ENCODE assay signal across 10 cellular contexts in the genomic region with DNA sequence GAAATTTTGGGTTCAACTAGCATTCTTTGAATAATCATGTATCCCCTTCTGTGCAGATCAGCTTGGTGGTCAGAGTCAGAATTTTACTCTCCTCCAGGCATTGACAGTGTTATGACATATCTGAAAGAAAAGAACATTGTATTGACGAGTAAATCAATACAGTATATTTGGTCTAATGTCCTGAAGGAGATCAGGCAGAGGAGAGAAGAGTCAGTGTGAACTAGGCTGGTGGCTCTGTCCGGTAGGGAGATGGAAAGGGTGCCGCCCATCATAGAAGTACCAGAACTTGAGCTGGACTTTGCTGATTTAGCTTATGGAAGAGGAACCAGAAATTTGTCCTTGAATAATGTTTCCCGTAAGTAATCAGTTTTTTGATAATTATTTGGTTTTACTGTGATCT. TPM values are rescaled to one million over a fixed set of nuclear protein-coding genes. Genes with fewer than 3 reads are reported as not detected.
A peak's percentile ranks its signal among the peaks of the same experiment; 100 is the strongest.
DNase-seq lines count a peak whose midpoint lies in the region; ATAC-seq and TF ChIP-seq lines count a peak whose summit lies in the region.
"Had no signal": no experiment of that assay in that cellular context is flagged by ENCODE, and none has a peak within 500 bp of the region (broad histone marks: within the 10 kb centered on the region; RNA-seq: fewer than 3 reads in every experiment).

A gene (plus strand): TSS at position 301 of the 400 bp plus-strand sequence. CDS start 555 bp downstream, outside the sequence.

- H3K4me3 ChIP-seq in cardiac muscle cell (peak within 1 kb of the TSS; percentile 33), choroid plexus epithelial cell (ENCODE audit: low read depth, low read length) (peak within 1 kb of the TSS; percentile 60), mononuclear cell (ENCODE audit: low read length) (peak within 1 kb of the TSS; percentile 52), upper lobe of left lung (peak within 1 kb of the TSS; percentile 12 to 61 (median 49)), A673 (ENCODE audit: low read depth, low read length, poor library complexity, severe bottlenecking) (no peak within 1 kb of the TSS)

- POLR2A ChIA-PET in A673 (lab: Charles Lee; ENCODE audit: low non-redundant PET) = no interaction called here

- H3K27me3 ChIP-seq in cardiac muscle cell = peaks cover 55% of the 10 kb centered on the region
- H3K27me3 ChIP-seq in mononuclear cell (ENCODE audit: insufficient read depth, low read length) = no peaks in the 10 kb centered on the region
- H3K27me3 ChIP-seq in upper lobe of left lung = no peaks in the 10 kb centered on the region
- peaks cover 15% of the 10 kb centered on the region for H3K27me3 ChIP-seq in A673 (replicated peaks; ENCODE audit: insufficient read depth, low read depth, low read length, poor library complexity)

- DNase-seq in cardiac muscle cell (ENCODE audit: low read depth in 1 of 2, low spot score in 1 of 2) (no peak), cardiac septum (ENCODE audit: low spot score) (no peak), choroid plexus epithelial cell (ENCODE audit: low read depth) (no peak), upper lobe of left lung (no peak), A673 (ENCODE audit: low spot score) (no peak)
- no peak for DNase-seq in activated CD4-positive, CD25-positive, alpha-beta regulatory T cell treated with anti-CD3 and anti-CD28 coated beads, Interleukin-2, amount 50 U/mL, for 72 hours
- DNase-seq: NCI-H2081 treated with DMSO at 0.1 percent for 48 hours had no signal

- H3K9me3 ChIP-seq in cardiac muscle cell (ENCODE audit: low read depth) (no peaks in the 10 kb centered on the region), mononuclear cell (ENCODE audit: low read depth, low read length) (no peaks in the 10 kb centered on the region), upper lobe of left lung (no peaks in the 10 kb centered on the region), A673 (ENCODE audit: low read depth, low read length, poor library complexity, severe bottlenecking) (no peaks in the 10 kb centered on the region)

- WGBS in upper lobe of left lung, 2 donors = 89 to 90% methylated on average over 4 of the region's 4 CpGs

- intact Hi-C loops in cardiac septum (cut with DNase I) = no loop called here
- intact Hi-C loops in A673 (cut with micrococcal nuclease; ENCODE audit: unreplicated experiment) = no loop called here

- H3K36me3 ChIP-seq in cardiac muscle cell = no peaks in the 10 kb centered on the region
- no peaks in the 10 kb centered on the region for H3K36me3 ChIP-seq in upper lobe of left lung
- H3K36me3 ChIP-seq in A673 (ENCODE audit: insufficient read depth, low read length, poor library complexity, severe bottlenecking) = no peaks in the 10 kb centered on the region

- H3K27ac ChIP-seq in cardiac muscle cell (no peak within 1 kb of the TSS), upper lobe of left lung (peak within 1 kb of the TSS in 3 of 4 donors; percentile 30 to 58 (median 57)), A673 (ENCODE audit: low read depth, low read length, poor library complexity, severe bottlenecking) (no peak within 1 kb of the TSS)

- TF ChIP-seq POLR2A in upper lobe of left lung (IDR thresholded peaks at IDR 0.05) = no peak

- CTCF ChIA-PET in A673 (lab: Charles Lee) = no interaction called here

- TF ChIP-seq EP300 in upper lobe of left lung (IDR thresholded peaks at IDR 0.05) = no peak

- H3K4me1 ChIP-seq in cardiac muscle cell (ENCODE audit: low read depth) (no peaks in the 10 kb centered on the region), mononuclear cell (ENCODE audit: insufficient read depth, low read length) (peaks cover 50% of the 10 kb centered on the region), upper lobe of left lung (peaks cover 11 to 20% (median 15%) of the 10 kb centered on the region in 4 donors), A673 (ENCODE audit: insufficient read depth, low read length, poor library complexity, severe bottlenecking) (no peaks in the 10 kb centered on the region)

- BruUV-seq in A673 (replicated peaks; lab: Mats Ljungman, UMichigan) = no TSS peak

- TF ChIP-seq CTCF in cardiac muscle cell (IDR thresholded peaks at IDR 0.05; ENCODE audit: low read depth, low read length) (no peak), choroid plexus epithelial cell (conservative IDR thresholded peaks at IDR 0.05; ENCODE audit: low read depth, low read length) (no peak), upper lobe of left lung (IDR thresholded peaks at IDR 0.05) (no peak), A673 (conservative IDR thresholded peaks at IDR 0.05; ENCODE audit: low read depth, low read length) (no peak)

- ATAC-seq in upper lobe of left lung (ENCODE audit: low FRiP score in 2 of 2) (no peak), HG03565 (IDR thresholded peaks at IDR 0.05; ENCODE audit: unreplicated experiment) (no peak)
- ATAC-seq: HCT116 had no signal

RNA-seq across cellular contexts. Expression of the gene that starts here (rescaled TPM):
- total RNA-seq in cardiac muscle cell = 3.0 TPM in 1 of 2 replicates, not detected in the other
- 1.9 and 4.9 TPM in 2 replicates for polyA plus RNA-seq in cardiac muscle cell
- total RNA-seq in cardiac septum = 0.97 TPM
- 19.7 TPM for total RNA-seq in mononuclear cell
- total RNA-seq in upper lobe of left lung = 10 to 100 TPM in 1 of 6 donors, 1 to 10 TPM in 3, not detected in 2; 2.7 to 23.0 (median 7.1) TPM
- total RNA-seq in A673 (2021) = not detected in 2 replicates

Comparison
In these comparisons a context has a peak if more than half of its experiments do, and no peak if none do; other contexts are left out.
1. H3K27ac ChIP-seq: peak in upper lobe of left lung (3 of 4); none in cardiac muscle cell (single experiment) and A673 (single experiment).